In the genomic region with DNA sequence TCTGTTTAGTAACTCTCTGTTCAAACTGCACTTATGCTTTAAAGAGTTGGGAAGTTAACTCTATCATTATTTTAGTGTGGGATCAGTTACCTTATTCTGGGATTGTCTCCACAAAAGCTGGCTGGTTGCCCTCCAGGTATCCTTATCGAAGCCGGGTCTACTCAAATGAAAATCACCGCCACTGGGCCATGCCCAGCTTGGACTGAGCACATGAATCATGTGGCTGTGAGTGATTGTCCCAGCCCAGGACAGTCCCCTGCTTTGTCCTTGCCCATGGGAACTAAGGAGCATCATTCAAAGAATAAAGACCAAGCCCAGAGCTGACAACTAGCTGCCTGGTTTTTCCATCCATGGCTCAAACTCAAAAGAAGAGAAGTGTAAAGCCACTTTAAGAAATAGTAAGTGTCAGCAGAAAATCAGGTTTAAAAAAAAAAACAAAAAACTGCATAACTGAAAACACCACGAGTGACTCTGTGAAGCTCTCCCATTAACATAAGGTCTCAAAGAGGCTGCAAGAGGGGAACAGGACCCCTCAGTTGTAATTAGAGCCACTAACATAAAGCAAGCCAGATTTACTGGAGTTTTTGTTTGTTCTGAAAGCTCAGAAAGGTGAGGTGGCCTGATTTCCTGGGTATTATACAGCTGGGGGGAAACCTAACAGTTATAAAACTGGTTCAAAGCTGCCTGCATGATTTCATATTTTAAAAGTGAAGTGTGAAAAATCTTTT, we compare ENCODE assay signal across 1 cellular context.
TF ChIP-seq lines count a peak whose summit lies in the region.

No MANE protein-coding gene starts in this region.

TF ChIP-seq in HepG2, 621 proteins besides CTCF, POLR2A, EP300 and RAD21:
- TF ChIP-seq MAFF (IDR thresholded peaks at IDR 0.05; ENCODE audit: low read depth, low read length) (peak; percentile 72), ZNF331 (CRISPR knock-in tag; IDR thresholded peaks at IDR 0.05) (no peak), ZSCAN12 (CRISPR knock-in tag; IDR thresholded peaks at IDR 0.05) (no peak), ZFYVE20 (CRISPR knock-in tag; IDR thresholded peaks at IDR 0.05; ENCODE audit: borderline replicate concordance, low read depth) (no peak), MAFK (conservative IDR thresholded peaks at IDR 0.05 in 1 of 2, IDR thresholded peaks at IDR 0.05 in 1 of 2; ENCODE audit: low read length in 2 of 2) (peak in 1 of 2 experiments; percentile 78; a peak in 3 of 4 replicates)
- TF ChIP-seq, protein P1, sequence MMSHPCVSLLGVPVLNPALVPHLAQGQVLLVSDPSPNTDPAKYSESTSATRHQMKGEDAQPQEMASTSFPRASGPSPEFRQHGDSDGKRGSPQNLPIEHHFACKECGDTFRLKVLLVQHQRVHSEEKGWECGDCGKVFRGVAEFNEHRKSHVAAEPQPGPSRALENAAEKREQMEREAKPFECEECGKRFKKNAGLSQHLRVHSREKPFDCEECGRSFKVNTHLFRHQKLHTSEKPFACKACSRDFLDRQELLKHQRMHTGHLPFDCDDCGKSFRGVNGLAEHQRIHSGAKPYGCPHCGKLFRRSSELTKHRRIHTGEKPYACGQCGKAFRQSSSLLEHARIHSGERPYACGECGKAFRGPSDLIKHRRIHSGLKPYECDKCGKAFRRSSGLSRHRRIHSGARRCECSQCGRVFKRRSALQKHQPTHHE (CRISPR knock-in tag; IDR thresholded peaks at IDR 0.05; ENCODE audit: borderline replicate concordance) = no peak
